Comparison of ENCODE assay signal across 17 cellular contexts in genomic region chr6:131631625-131632284, GRCh38. TPM values are rescaled to one million over a fixed set of nuclear protein-coding genes. Genes with fewer than 3 reads are reported as not detected.
A peak's percentile ranks its signal among the peaks of the same experiment; 100 is the strongest.
DNase-seq lines count a peak whose midpoint lies in the region; ATAC-seq and TF ChIP-seq lines count a peak whose summit lies in the region.
"Had no signal": no experiment of that assay in that cellular context is flagged by ENCODE, and none has a peak within 500 bp of the region (broad histone marks: within the 10 kb centered on the region; RNA-seq: fewer than 3 reads in every experiment).

No MANE protein-coding gene starts in this region.

- H3K4me3 ChIP-seq in LNCaP clone FGC (ENCODE audit: low read depth, low read length): no peak overlapping the region
- H3K4me3 ChIP-seq: BLaER1 treated with 17β-estradiol and CSF1 and Interleukin-3, amounts not matched to agents 10 nM and 100 nM; SJSA1 had no signal

- H3K27ac ChIP-seq in C4-2B: peak overlapping the region; percentile 84
- H3K27ac ChIP-seq: BLaER1 treated with 17β-estradiol and CSF1 and Interleukin-3, amounts not matched to agents 10 nM and 100 nM; SJSA1 had no signal

- peaks cover 13% of the 10 kb centered on the region for H3K4me1 Mint-ChIP-seq in WTC11

- H3K9me3 Mint-ChIP-seq in WTC11: no peaks in the 10 kb centered on the region
- H3K9me3 Mint-ChIP-seq: H9 had no signal

- ATAC-seq in WTC11 (no peak), HG03342 (IDR thresholded peaks at IDR 0.05; ENCODE audit: unreplicated experiment) (no peak)
- ATAC-seq: Panc1 had no signal

- CTCF ChIA-PET in WTC11 (lab: Charles Lee): interaction anchor here (1.2 kb wide), 1 partner anchor 112 kb away, joined by 3 read pairs; no protein-coding TSS in a partner anchor

- in situ Hi-C loops in GM13976 (cut with MboI; ENCODE audit: low sequenced_read_pairs, unreplicated experiment): no loop called here

- TF ChIP-seq CTCF in C4-2B (conservative IDR thresholded peaks at IDR 0.05) (no peak), LNCaP clone FGC (IDR thresholded peaks at IDR 0.05; ENCODE audit: control insufficient read depth, extremely low read depth, insufficient read depth) (no peak), WTC11 (IDR thresholded peaks at IDR 0.05) (no peak), GM13976 (IDR thresholded peaks at IDR 0.05; ENCODE audit: borderline replicate concordance, control extremely low read depth, extremely low read depth, insufficient read depth, missing control alignments) (no peak)

- H3K27me3 Mint-ChIP-seq in WTC11 (ENCODE audit: low read depth): peaks cover 26% of the 10 kb centered on the region

- no peaks in the 10 kb centered on the region for H3K36me3 Mint-ChIP-seq in WTC11

- H3K4me3 Mint-ChIP-seq in WTC11: no peak overlapping the region
- H3K4me3 Mint-ChIP-seq: H9 had no signal

- POLR2A ChIA-PET in WTC11 (lab: Charles Lee): no interaction called here

- H3K27ac Mint-ChIP-seq in WTC11: no peak overlapping the region
- H3K27ac Mint-ChIP-seq: H9 had no signal

- DNase-seq in LNCaP clone FGC (ENCODE audit: low read depth) (peak; percentile 94), WTC11 (ENCODE audit: low spot score) (no peak), left kidney (ENCODE audit: low read depth, low spot score) (peak; percentile 50), MV-4-11 (lab: John Stamatoyannopoulos, UW) (no peak), nucleus accumbens (lab: John Stamatoyannopoulos, UW) (no peak), GM13976 (ENCODE audit: low spot score) (no peak)
- DNase-seq: DND-41, H9, NCI-H187, NCI-H226, NCI-H524 had no signal

TF ChIP-seq in WTC11, 78 proteins besides CTCF, POLR2A, EP300 and RAD21:
- TF ChIP-seq FOXJ3 (CRISPR knock-in tag; IDR thresholded peaks at IDR 0.05; ENCODE audit: borderline replicate concordance) (no peak), ELF4 (CRISPR knock-in tag; IDR thresholded peaks at IDR 0.05; ENCODE audit: low read depth) (no peak), GABPB1 (CRISPR knock-in tag; IDR thresholded peaks at IDR 0.05) (peak; percentile 65; the same call in 1 of the 2 replicates), STAT6 (CRISPR knock-in tag; conservative IDR thresholded peaks at IDR 0.05; ENCODE audit: low read depth) (no peak), PRRX2 (CRISPR knock-in tag; IDR thresholded peaks at IDR 0.05) (no peak), E2F5 (CRISPR knock-in tag; IDR thresholded peaks at IDR 0.05) (no peak), NR1H2 (CRISPR knock-in tag; IDR thresholded peaks at IDR 0.05) (no peak)

RNA-seq across cellular contexts. Expression of gene MED23, which starts 3.7 kb away (rescaled TPM):
- 18.0 to 19.0 TPM (median 18.3 TPM) in 3 replicates for total RNA-seq in WTC11 (2021)

RNA-seq across cellular contexts. Expression of gene ENPP3, which starts 5.3 kb away (rescaled TPM):
- 0.48 TPM in 1 of 3 replicates, not detected in the others for total RNA-seq in WTC11 (2021)

RNA-seq across cellular contexts. Expression of gene ARG1, which starts 58.7 kb away (rescaled TPM):
- 0.15 to 0.53 TPM (median 0.21 TPM) in 3 replicates for total RNA-seq in WTC11 (2021)
- total RNA-seq: A673, H9, SJSA1 had no signal

Comparison
In these comparisons a context has a peak if more than half of its experiments do, and no peak if none do; other contexts are left out.
1. DNase-seq: peak in LNCaP clone FGC (single experiment) and left kidney (single experiment); none in WTC11 (single experiment), MV-4-11 (single experiment), nucleus accumbens (0 of 56) and GM13976 (single experiment).